ENCODE assay signal across 8 cellular contexts in genomic region chr11:67302571-67303131, GRCh38. TPM values are rescaled to one million over a fixed set of nuclear protein-coding genes. Genes with fewer than 3 reads are reported as not detected.
DNase-seq lines count a peak whose midpoint lies in the region; ATAC-seq and TF ChIP-seq lines count a peak whose summit lies in the region.

No MANE protein-coding gene starts in this region.

- TF ChIP-seq CTCF in WERI-Rb-1 (IDR thresholded peaks at IDR 0.05; ENCODE audit: low read depth, low read length), result no peak

- peak overlapping the region; percentile 69 for H3K27ac Mint-ChIP-seq in activated T-cell treated with anti-CD3 and anti-CD28 coated beads, Interleukin-2, amount 50 U/mL, for 24 hours

- no peaks in the 10 kb centered on the region for H3K27me3 Mint-ChIP-seq in activated T-cell treated with anti-CD3 and anti-CD28 coated beads, Interleukin-2, amount 50 U/mL, for 24 hours

- peak overlapping the region; percentile 48 for H2AFZ ChIP-seq in trophoblast cell (ENCODE audit: insufficient read depth, low read length, poor library complexity)

- H3K9ac ChIP-seq in trophoblast cell (ENCODE audit: low read length), result no peak overlapping the region

- DNase-seq in activated T-cell treated with anti-CD3 and anti-CD28 coated beads, Interleukin-2, amount 50 U/mL, for 24 hours, result no peak
- DNase-seq in activated T-cell treated with anti-CD3 and anti-CD28 coated beads, Interleukin-2, amount 50 U/mL, for 1 hour, result no peak
- peak; percentile 55 for DNase-seq in WERI-Rb-1
- peak; percentile 32 for DNase-seq in glomerular visceral epithelial cell (ENCODE audit: extremely low spot score)
- DNase-seq in trophoblast cell, result peak; percentile 80 to 87
- no peak for DNase-seq in NAMALWA (ENCODE audit: low spot score)

- peak overlapping the region; percentile 90 for H3K4me3 ChIP-seq in WERI-Rb-1 (ENCODE audit: low read depth, low read length)
- peak overlapping the region; percentile 95 for H3K4me3 ChIP-seq in trophoblast cell (ENCODE audit: low read depth, low read length)

- no peaks in the 10 kb centered on the region for H3K9me3 Mint-ChIP-seq in activated T-cell treated with anti-CD3 and anti-CD28 coated beads, Interleukin-2, amount 50 U/mL, for 24 hours

- H2BK120ac ChIP-seq in trophoblast cell (ENCODE audit: insufficient read depth, low read length, poor library complexity), result peak overlapping the region; percentile 52

- no peaks in the 10 kb centered on the region for H3K9me3 ChIP-seq in WERI-Rb-1 (ENCODE audit: severe bottlenecking)
- H3K9me3 ChIP-seq in trophoblast cell (ENCODE audit: insufficient read depth, low read depth, low read length), result peaks cover 5% of the 10 kb centered on the region

- no peak overlapping the region for H2BK12ac ChIP-seq in trophoblast cell (ENCODE audit: low read length)

- H3K14ac ChIP-seq in trophoblast cell (ENCODE audit: low read length), result peak overlapping the region; percentile 79

- H2BK5ac ChIP-seq in trophoblast cell (ENCODE audit: low read depth, low read length, poor library complexity), result peak overlapping the region; percentile 74

- no peak overlapping the region for H3K23ac ChIP-seq in trophoblast cell (ENCODE audit: low read length)

- peak overlapping the region; percentile 73 for H2AK5ac ChIP-seq in trophoblast cell (ENCODE audit: low read length)

- no peaks in the 10 kb centered on the region for H3K27me3 ChIP-seq in WERI-Rb-1 (ENCODE audit: insufficient read depth, low read depth, severe bottlenecking)
- H3K27me3 ChIP-seq in trophoblast cell (ENCODE audit: insufficient read depth, low read length), result no peaks in the 10 kb centered on the region

- H3K36me3 ChIP-seq in WERI-Rb-1 (peaks cover 24% of the 10 kb centered on the region), trophoblast cell (ENCODE audit: control insufficient read depth in 1 of 2, insufficient read depth in 2 of 2, low read length in 2 of 2) (peaks cover 50 to 51% of the 10 kb centered on the region in 2 experiments)

- H3K36me3 Mint-ChIP-seq in activated T-cell treated with anti-CD3 and anti-CD28 coated beads, Interleukin-2, amount 50 U/mL, for 24 hours (ENCODE audit: low read depth), result peaks cover 46% of the 10 kb centered on the region

- peaks cover 23 to 29% of the 10 kb centered on the region in 2 experiments for H3K4me1 ChIP-seq in trophoblast cell (ENCODE audit: control insufficient read depth in 1 of 2, insufficient read depth in 2 of 2, low read length in 2 of 2)

- ATAC-seq in HG02970 (IDR thresholded peaks at IDR 0.05; ENCODE audit: low FRiP score, unreplicated experiment), result no peak
- no peak for ATAC-seq in GM21825 (IDR thresholded peaks at IDR 0.05; ENCODE audit: unreplicated experiment)

- peak overlapping the region; percentile 79 for H4K91ac ChIP-seq in trophoblast cell (ENCODE audit: low read depth, low read length)

- H4K12ac ChIP-seq in trophoblast cell (ENCODE audit: low read depth, low read length), result peak overlapping the region; percentile 73

- WGBS in trophoblast cell (ENCODE audit: extremely low coverage, insufficient coverage, insufficient read length), result no CpG with 5 or more reads among the region's 23 CpGs

- peak overlapping the region; percentile 41 for H3K18ac ChIP-seq in trophoblast cell (ENCODE audit: low read length)

- H3K79me2 ChIP-seq in trophoblast cell (ENCODE audit: control insufficient read depth, insufficient read depth, low read length, poor library complexity), result peaks cover 10% of the 10 kb centered on the region

- peak overlapping the region; percentile 97 for H3K4me2 ChIP-seq in trophoblast cell (ENCODE audit: low read length)

- peak overlapping the region; percentile 72 for H4K8ac ChIP-seq in trophoblast cell (ENCODE audit: low read depth, low read length)

- H3K79me1 ChIP-seq in trophoblast cell (ENCODE audit: low read length), result peaks cover 22% of the 10 kb centered on the region

- H3K27ac ChIP-seq in WERI-Rb-1 (peak overlapping the region; percentile 89), trophoblast cell (ENCODE audit: low read depth, low read length) (peak overlapping the region; percentile 74)

- peak overlapping the region; percentile 58 for H3K4me3 Mint-ChIP-seq in activated T-cell treated with anti-CD3 and anti-CD28 coated beads, Interleukin-2, amount 50 U/mL, for 24 hours

- H3K4me1 Mint-ChIP-seq in activated T-cell treated with anti-CD3 and anti-CD28 coated beads, Interleukin-2, amount 50 U/mL, for 24 hours (ENCODE audit: low read depth), result peaks cover 22% of the 10 kb centered on the region

- peak overlapping the region; percentile 57 for H3K4ac ChIP-seq in trophoblast cell (ENCODE audit: low read depth, low read length)

RNA-seq across cellular contexts. Expression of gene SSH3, which starts 0.7 kb away (rescaled TPM):
- 85.6 and 93.4 TPM in 2 replicates for polyA plus RNA-seq in trophoblast cell (2013)

RNA-seq across cellular contexts. Expression of gene ANKRD13D, which starts 13.5 kb away (rescaled TPM):
- polyA plus RNA-seq in trophoblast cell (2013), result 20.5 and 20.9 TPM in 2 replicates

RNA-seq across cellular contexts. Expression of gene GRK2, which starts 36.4 kb away (rescaled TPM):
- polyA plus RNA-seq in trophoblast cell (2013), result 22.3 and 22.9 TPM in 2 replicates

RNA-seq across cellular contexts. Expression of gene POLD4, which starts 50.7 kb away (rescaled TPM):
- polyA plus RNA-seq in trophoblast cell (2013), result 45.2 and 45.7 TPM in 2 replicates

Comparison
In these comparisons a context has a peak if more than half of its experiments do, and no peak if none do; other contexts are left out.
1. DNase-seq: peak in WERI-Rb-1 (single experiment), glomerular visceral epithelial cell (single experiment) and trophoblast cell (2 of 2); none in activated T-cell treated with anti-CD3 and anti-CD28 coated beads, Interleukin-2, amount 50 U/mL, for 24 hours (single experiment), activated T-cell treated with anti-CD3 and anti-CD28 coated beads, Interleukin-2, amount 50 U/mL, for 1 hour (single experiment) and NAMALWA (single experiment).